6 cellular contexts compared by ENCODE assay signal in the genomic region with DNA sequence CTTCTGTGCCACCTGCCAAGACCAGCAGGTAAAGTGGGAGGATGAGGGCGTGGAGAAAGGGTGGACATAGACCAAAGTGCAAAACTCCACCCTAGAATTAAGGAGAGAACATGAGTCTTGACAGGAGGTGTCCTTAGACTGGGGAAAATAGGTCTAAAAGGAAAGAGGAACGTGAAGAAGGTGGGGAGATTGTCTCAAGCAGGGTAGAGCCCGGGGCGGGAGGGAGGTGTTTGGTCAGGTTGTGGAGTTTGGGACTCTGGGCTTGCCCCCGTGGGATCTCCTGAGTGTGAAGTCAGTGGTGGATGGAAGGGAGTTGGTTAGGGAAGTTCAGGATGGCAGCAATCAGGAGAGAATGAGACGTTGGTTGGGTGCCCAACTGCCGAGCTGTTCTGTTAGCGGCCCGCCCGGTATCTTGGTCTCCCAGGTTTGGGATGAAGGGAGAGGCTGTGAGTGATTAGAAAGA. TPM values are rescaled to one million over a fixed set of nuclear protein-coding genes. Genes with fewer than 3 reads are reported as not detected.
DNase-seq lines count a peak whose midpoint lies in the region; ATAC-seq and TF ChIP-seq lines count a peak whose summit lies in the region.

No MANE protein-coding gene starts in this region.

- H3K9me2 ChIP-seq in Loucy (replicated peaks; ENCODE audit: low read depth, low read length), result no peaks in the 10 kb centered on the region

- H3K27ac ChIP-seq in duodenal mucosa (ENCODE audit: low read depth, low read length), result peak overlapping the region; percentile 88
- H3K27ac ChIP-seq in sigmoid colon, result peak overlapping the region; percentile 85 to 98 (median 86)

- peaks cover 57% of the 10 kb centered on the region for H3K79me2 ChIP-seq in Loucy (ENCODE audit: insufficient read depth, low read length)

- WGBS in sigmoid colon, 2 donors, result 1 to 4% methylated on average over 10 of the region's 10 CpGs

- H3K4me3 ChIP-seq in Loucy (ENCODE audit: low read length, poor library complexity, severe bottlenecking) (peak overlapping the region; percentile 84), duodenal mucosa (ENCODE audit: low read depth in 1 of 2, low read length in 2 of 2) (peak overlapping the region; percentile 84 to 88), sigmoid colon (peak overlapping the region; percentile 41 to 87 (median 78))

- in situ Hi-C loops in GM13976 (cut with MboI; ENCODE audit: low sequenced_read_pairs, unreplicated experiment), result no loop called here

- no peak for DNase-seq in sigmoid colon
- no peak for DNase-seq in GM13976 (ENCODE audit: low spot score)

- TF ChIP-seq CTCF in Loucy (conservative IDR thresholded peaks at IDR 0.05; ENCODE audit: low read length) (no peak), sigmoid colon (IDR thresholded peaks at IDR 0.05) (no peak), GM13976 (IDR thresholded peaks at IDR 0.05; ENCODE audit: borderline replicate concordance, control extremely low read depth, extremely low read depth, insufficient read depth, missing control alignments) (no peak)

- TF ChIP-seq POLR2A in sigmoid colon (IDR thresholded peaks at IDR 0.05), result no peak

- H3K9me3 ChIP-seq in Loucy (ENCODE audit: insufficient read depth, low read depth, low read length), result no peaks in the 10 kb centered on the region
- no peaks in the 10 kb centered on the region for H3K9me3 ChIP-seq in duodenal mucosa (ENCODE audit: control insufficient read depth in 1 of 2, low read length in 2 of 2)
- no peaks in the 10 kb centered on the region for H3K9me3 ChIP-seq in sigmoid colon

- H4K20me1 ChIP-seq in Loucy (ENCODE audit: insufficient read depth, low read length, poor library complexity, severe bottlenecking), result peaks cover 5% of the 10 kb centered on the region

- peak overlapping the region; percentile 41 for H2AFZ ChIP-seq in Loucy (ENCODE audit: low read length)

- intact Hi-C loops in sigmoid colon (cut with DNase I), result loop anchor here (2.0 kb wide), 1 partner anchor 35 kb away; the partner anchor contains the start of genes CDK2 and PMEL

- H3K27me3 ChIP-seq in Loucy (ENCODE audit: insufficient read depth, low read length, poor library complexity, severe bottlenecking) (no peaks in the 10 kb centered on the region), duodenal mucosa (ENCODE audit: control insufficient read depth in 1 of 2, insufficient read depth in 2 of 2, low read length in 2 of 2) (no peaks in the 10 kb centered on the region), sigmoid colon (no peaks in the 10 kb centered on the region)

- peaks cover 22% of the 10 kb centered on the region for H3F3A ChIP-seq in Loucy (ENCODE audit: low read depth)

- TF ChIP-seq EP300 in sigmoid colon (IDR thresholded peaks at IDR 0.05), result no peak

- peak overlapping the region; percentile 96 for H3K4me2 ChIP-seq in Loucy (ENCODE audit: low read depth, low read length, poor library complexity, severe bottlenecking)

- H3K36me3 ChIP-seq in Loucy (ENCODE audit: insufficient read depth, low read length) (no peaks in the 10 kb centered on the region), duodenal mucosa (ENCODE audit: control insufficient read depth in 1 of 2, insufficient read depth in 2 of 2, low read length in 2 of 2) (peaks cover 0 to 5% of the 10 kb centered on the region in 2 donors), sigmoid colon (no peaks in the 10 kb centered on the region)

- ATAC-seq in HG02678 (IDR thresholded peaks at IDR 0.05; ENCODE audit: unreplicated experiment), result no peak
- no peak for ATAC-seq in GM19023 (IDR thresholded peaks at IDR 0.05; ENCODE audit: unreplicated experiment)

- peaks cover 49% of the 10 kb centered on the region for H3K4me1 ChIP-seq in Loucy (ENCODE audit: insufficient read depth, low read length, poor library complexity, severe bottlenecking)
- peaks cover 45 to 55% of the 10 kb centered on the region in 2 donors for H3K4me1 ChIP-seq in duodenal mucosa (ENCODE audit: control insufficient read depth in 1 of 2, insufficient read depth in 2 of 2, low read length in 2 of 2)
- peaks cover 0 to 57% (median 41%) of the 10 kb centered on the region in 4 donors for H3K4me1 ChIP-seq in sigmoid colon

- peak overlapping the region; percentile 98 for H3K9ac ChIP-seq in Loucy (ENCODE audit: low read depth, low read length, poor library complexity, severe bottlenecking)
- H3K9ac ChIP-seq in duodenal mucosa (ENCODE audit: low read depth in 1 of 2, low read length in 2 of 2), result peak overlapping the region; percentile 84 to 98

RNA-seq across cellular contexts. Expression of gene DGKA, which starts 0.4 kb away (rescaled TPM):
- 10 to 100 TPM; 21.4 to 76.4 (median 49.1) TPM for total RNA-seq in sigmoid colon
- 10 to 100 TPM; 43.0 to 97.8 (median 44.4) TPM for polyA plus RNA-seq in sigmoid colon

RNA-seq across cellular contexts. Expression of gene PYM1, which starts 3.7 kb away (rescaled TPM):
- total RNA-seq in sigmoid colon, result 10 to 100 TPM; 17.5 to 31.7 (median 27.6) TPM
- 10 to 100 TPM; 59.9 to 93.9 (median 65.5) TPM for polyA plus RNA-seq in sigmoid colon

RNA-seq across cellular contexts. Expression of gene PMEL, which starts 34.5 kb away (rescaled TPM):
- 1 to 10 TPM in 1 of 4 donors, under 1 TPM in 1, not detected in 2; 0.71 to 1.3 TPM for total RNA-seq in sigmoid colon
- polyA plus RNA-seq in sigmoid colon, result 1 to 10 TPM; 1.2 to 1.8 (median 1.7) TPM

RNA-seq across cellular contexts. Expression of gene CDK2, which starts 35.3 kb away (rescaled TPM):
- total RNA-seq in sigmoid colon, result 10 to 100 TPM; 11.4 to 27.7 (median 18.8) TPM
- 10 to 100 TPM in 2 of 3 donors, 1 to 10 TPM in 1; 7.2 to 23.4 (median 11.1) TPM for polyA plus RNA-seq in sigmoid colon

RNA-seq across cellular contexts. Expression of gene RAB5B, which starts 42.5 kb away (rescaled TPM):
- 100 to 1,000 TPM in 3 of 4 donors, 10 to 100 TPM in 1; 92.8 to 102 (median 101) TPM for total RNA-seq in sigmoid colon
- 100 to 1,000 TPM in 1 of 3 donors, 10 to 100 TPM in 2; 82.8 to 113 (median 83.5) TPM for polyA plus RNA-seq in sigmoid colon
